ENCODE assay signal across 1 cellular context in the genomic region with DNA sequence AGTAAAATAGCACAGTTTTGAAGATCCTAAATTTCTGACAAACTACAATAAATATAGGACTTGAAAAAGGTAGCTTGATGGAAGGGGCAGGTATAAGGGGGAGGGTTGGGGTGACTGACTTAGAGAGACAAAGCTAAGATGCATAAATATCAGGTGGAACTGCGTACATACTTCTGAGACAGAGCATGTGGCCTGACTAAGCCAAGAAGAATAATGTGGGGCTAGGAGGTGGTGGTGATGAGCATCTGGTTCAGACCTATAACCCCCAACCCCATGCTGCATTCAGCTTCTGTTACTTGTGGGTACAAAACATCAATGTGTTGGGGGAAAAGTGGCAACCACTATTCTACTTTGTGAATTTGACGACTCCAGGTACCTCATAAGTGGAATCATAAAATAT.
TF ChIP-seq lines count a peak whose summit lies in the region.

No MANE protein-coding gene starts in this region.

TF ChIP-seq in HEK293, 187 proteins besides CTCF, POLR2A, EP300 and RAD21:
- TF ChIP-seq, protein P1, sequence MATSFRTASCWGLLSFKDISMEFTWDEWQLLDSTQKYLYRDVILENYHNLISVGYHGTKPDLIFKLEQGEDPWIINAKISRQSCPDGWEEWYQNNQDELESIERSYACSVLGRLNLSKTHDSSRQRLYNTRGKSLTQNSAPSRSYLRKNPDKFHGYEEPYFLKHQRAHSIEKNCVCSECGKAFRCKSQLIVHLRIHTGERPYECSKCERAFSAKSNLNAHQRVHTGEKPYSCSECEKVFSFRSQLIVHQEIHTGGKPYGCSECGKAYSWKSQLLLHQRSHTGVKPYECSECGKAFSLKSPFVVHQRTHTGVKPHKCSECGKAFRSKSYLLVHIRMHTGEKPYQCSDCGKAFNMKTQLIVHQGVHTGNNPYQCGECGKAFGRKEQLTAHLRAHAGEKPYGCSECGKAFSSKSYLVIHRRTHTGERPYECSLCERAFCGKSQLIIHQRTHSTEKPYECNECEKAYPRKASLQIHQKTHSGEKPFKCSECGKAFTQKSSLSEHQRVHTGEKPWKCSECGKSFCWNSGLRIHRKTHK (tag by site-specific recombination; IDR thresholded peaks at IDR 0.05): no peak
- TF ChIP-seq ZNF585B (tag by site-specific recombination; IDR thresholded peaks at IDR 0.05) (no peak), PRDM10 (tag by site-specific recombination; IDR thresholded peaks at IDR 0.05) (no peak), ZNF558 (tag by site-specific recombination; IDR thresholded peaks at IDR 0.05) (no peak)
TF ChIP-seq in HEK293: peak in this region for 0.
